1 cellular context compared by ENCODE assay signal in the genomic region with DNA sequence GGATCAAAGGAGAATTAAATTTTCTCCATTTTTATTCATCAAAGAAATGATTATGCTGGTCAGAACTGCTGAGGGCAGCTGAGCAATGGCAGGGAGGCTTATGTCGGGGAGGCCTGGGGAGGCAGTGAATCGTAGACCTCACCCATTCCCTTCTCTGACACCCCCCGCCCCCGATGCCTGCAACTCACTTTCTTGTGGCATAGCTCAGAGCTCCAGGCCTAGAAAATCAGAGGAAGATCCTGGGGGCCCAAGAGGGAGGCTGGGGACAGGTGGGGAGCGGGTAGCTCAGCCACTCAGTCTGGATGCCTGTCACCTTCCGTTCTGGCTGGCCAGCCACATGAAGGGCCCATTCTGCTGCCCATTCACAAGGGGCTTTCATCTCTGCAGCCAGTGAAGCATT.
TF ChIP-seq lines count a peak whose summit lies in the region.

No MANE protein-coding gene starts in this region.

TF ChIP-seq in GM12878, 131 proteins besides CTCF, POLR2A, EP300 and RAD21:
- TF ChIP-seq, protein P1, sequence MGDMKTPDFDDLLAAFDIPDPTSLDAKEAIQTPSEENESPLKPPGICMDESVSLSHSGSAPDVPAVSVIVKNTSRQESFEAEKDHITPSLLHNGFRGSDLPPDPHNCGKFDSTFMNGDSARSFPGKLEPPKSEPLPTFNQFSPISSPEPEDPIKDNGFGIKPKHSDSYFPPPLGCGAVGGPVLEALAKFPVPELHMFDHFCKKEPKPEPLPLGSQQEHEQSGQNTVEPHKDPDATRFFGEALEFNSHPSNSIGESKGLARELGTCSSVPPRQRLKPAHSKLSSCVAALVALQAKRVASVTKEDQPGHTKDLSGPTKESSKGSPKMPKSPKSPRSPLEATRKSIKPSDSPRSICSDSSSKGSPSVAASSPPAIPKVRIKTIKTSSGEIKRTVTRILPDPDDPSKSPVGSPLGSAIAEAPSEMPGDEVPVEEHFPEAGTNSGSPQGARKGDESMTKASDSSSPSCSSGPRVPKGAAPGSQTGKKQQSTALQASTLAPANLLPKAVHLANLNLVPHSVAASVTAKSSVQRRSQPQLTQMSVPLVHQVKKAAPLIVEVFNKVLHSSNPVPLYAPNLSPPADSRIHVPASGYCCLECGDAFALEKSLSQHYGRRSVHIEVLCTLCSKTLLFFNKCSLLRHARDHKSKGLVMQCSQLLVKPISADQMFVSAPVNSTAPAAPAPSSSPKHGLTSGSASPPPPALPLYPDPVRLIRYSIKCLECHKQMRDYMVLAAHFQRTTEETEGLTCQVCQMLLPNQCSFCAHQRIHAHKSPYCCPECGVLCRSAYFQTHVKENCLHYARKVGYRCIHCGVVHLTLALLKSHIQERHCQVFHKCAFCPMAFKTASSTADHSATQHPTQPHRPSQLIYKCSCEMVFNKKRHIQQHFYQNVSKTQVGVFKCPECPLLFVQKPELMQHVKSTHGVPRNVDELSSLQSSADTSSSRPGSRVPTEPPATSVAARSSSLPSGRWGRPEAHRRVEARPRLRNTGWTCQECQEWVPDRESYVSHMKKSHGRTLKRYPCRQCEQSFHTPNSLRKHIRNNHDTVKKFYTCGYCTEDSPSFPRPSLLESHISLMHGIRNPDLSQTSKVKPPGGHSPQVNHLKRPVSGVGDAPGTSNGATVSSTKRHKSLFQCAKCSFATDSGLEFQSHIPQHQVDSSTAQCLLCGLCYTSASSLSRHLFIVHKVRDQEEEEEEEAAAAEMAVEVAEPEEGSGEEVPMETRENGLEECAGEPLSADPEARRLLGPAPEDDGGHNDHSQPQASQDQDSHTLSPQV (IDR thresholded peaks at IDR 0.05) = no peak
- no peak for TF ChIP-seq NR2C1 (IDR thresholded peaks at IDR 0.05)
- TF ChIP-seq HDAC6 (IDR thresholded peaks at IDR 0.05; ENCODE audit: unreplicated experiment) = no peak
- no peak for TF ChIP-seq RB1 (IDR thresholded peaks at IDR 0.05; ENCODE audit: borderline replicate concordance)
- 0 out of 2 replicates have a peak, but pooled peaks have one; percentile 5 for TF ChIP-seq YY1 (IDR thresholded peaks at IDR 0.05; ENCODE audit: low read depth, low read length)
- no peak for TF ChIP-seq JUNB (IDR thresholded peaks at IDR 0.05)
